ENCODE assay signal across 15 cellular contexts in genomic region chr2:219829968-219830738, GRCh38.
DNase-seq lines count a peak whose midpoint lies in the region; TF ChIP-seq lines count a peak whose summit lies in the region.
"Had no signal": no experiment of that assay in that cellular context is flagged by ENCODE, and none has a peak within 500 bp of the region (broad histone marks: within the 10 kb centered on the region; RNA-seq: fewer than 3 reads in every experiment).

No MANE protein-coding gene starts in this region.

- H3K4me2 ChIP-seq in BLaER1 treated with 17β-estradiol and CSF1 and Interleukin-3, amounts not matched to agents 10 nM and 100 nM, result peak overlapping the region in 7 of 11 experiments; percentile 8 to 52 (median 45); a peak in 11 of 22 replicates

- no peak overlapping the region for H3K9ac ChIP-seq in BLaER1 treated with 17β-estradiol and CSF1 and Interleukin-3, amounts not matched to agents 10 nM and 100 nM
- H3K9ac ChIP-seq in endodermal cell (ENCODE audit: extremely low read depth, low read length, poor library complexity, severe bottlenecking), result no peak overlapping the region

- no peaks in the 10 kb centered on the region for H3K9me3 Mint-ChIP-seq in HFFc6
- no peaks in the 10 kb centered on the region for H3K9me3 Mint-ChIP-seq in endodermal cell
- no peaks in the 10 kb centered on the region for H3K9me3 Mint-ChIP-seq in osteocyte (ENCODE audit: unreplicated experiment)
- H3K9me3 Mint-ChIP-seq: CD8-positive, alpha-beta T cell had no signal

- TF ChIP-seq CTCF in HFFc6 (IDR thresholded peaks at IDR 0.05), result no peak
- TF ChIP-seq CTCF in endodermal cell (conservative IDR thresholded peaks at IDR 0.05), result no peak
- no peak for TF ChIP-seq CTCF in osteocyte (IDR thresholded peaks at IDR 0.05)

- H3K4me1 Mint-ChIP-seq in HFFc6 (ENCODE audit: low read depth) (no peaks in the 10 kb centered on the region), endodermal cell (peaks cover 4% of the 10 kb centered on the region), osteocyte (ENCODE audit: unreplicated experiment) (no peaks in the 10 kb centered on the region)
- H3K4me1 Mint-ChIP-seq: B cell, CD14-positive monocyte had no signal

- WGBS in endodermal cell (ENCODE audit: insufficient coverage in 1 of 2, insufficient read length in 1 of 2), 2 experiments, result 92 to 94% methylated on average over 11 to 13 of the region's 13 CpGs

- H3K36me3 ChIP-seq in BLaER1 treated with 17β-estradiol and CSF1 and Interleukin-3, amounts not matched to agents 10 nM and 100 nM, result no peaks in the 10 kb centered on the region
- no peaks in the 10 kb centered on the region for H3K36me3 ChIP-seq in endodermal cell (ENCODE audit: control insufficient read depth, insufficient read depth, low read length)

- no peak for DNase-seq in HFFc6
- peak; percentile 17 for DNase-seq in endodermal cell
- peak; percentile 51 for DNase-seq in osteocyte (ENCODE audit: extremely low spot score, unreplicated experiment)
- DNase-seq in H4 (ENCODE audit: low spot score), result no peak
- DNase-seq in KG1 (lab: John Stamatoyannopoulos, UW), result no peak
- DNase-seq in SHP77 treated with DMSO at 0.1 percent for 48 hours (lab: John Stamatoyannopoulos, UW), result no peak
- DNase-seq: CD8-positive, alpha-beta T cell; COR-L47; DMS153; DMS79 treated with DMSO at 0.1 percent for 48 hours; EL; H7 had no signal

- no peaks in the 10 kb centered on the region for H4K20me1 ChIP-seq in BLaER1 treated with 17β-estradiol and CSF1 and Interleukin-3, amounts not matched to agents 10 nM and 100 nM

- H3K36me3 Mint-ChIP-seq in HFFc6 (ENCODE audit: low read depth), result no peaks in the 10 kb centered on the region
- H3K36me3 Mint-ChIP-seq in endodermal cell (ENCODE audit: low read depth), result no peaks in the 10 kb centered on the region
- H3K36me3 Mint-ChIP-seq in osteocyte (ENCODE audit: unreplicated experiment), result no peaks in the 10 kb centered on the region
- H3K36me3 Mint-ChIP-seq: CD14-positive monocyte; CD8-positive, alpha-beta T cell had no signal

- H3K27ac Mint-ChIP-seq in HFFc6 (no peak overlapping the region), endodermal cell (no peak overlapping the region), osteocyte (ENCODE audit: unreplicated experiment) (no peak overlapping the region)
- H3K27ac Mint-ChIP-seq: B cell; CD8-positive, alpha-beta T cell had no signal

- H3K4me3 ChIP-seq in BLaER1 treated with 17β-estradiol and CSF1 and Interleukin-3, amounts not matched to agents 10 nM and 100 nM, result no peak overlapping the region
- no peak overlapping the region for H3K4me3 ChIP-seq in endodermal cell (ENCODE audit: low read length)

- no peaks in the 10 kb centered on the region for H3K27me3 ChIP-seq in BLaER1 treated with 17β-estradiol and CSF1 and Interleukin-3, amounts not matched to agents 10 nM and 100 nM
- no peaks in the 10 kb centered on the region for H3K27me3 ChIP-seq in endodermal cell (ENCODE audit: control insufficient read depth, insufficient read depth, low read length, poor library complexity, severe bottlenecking)

- no peak overlapping the region for H3K27ac ChIP-seq in BLaER1 treated with 17β-estradiol and CSF1 and Interleukin-3, amounts not matched to agents 10 nM and 100 nM
- H3K27ac ChIP-seq in endodermal cell (ENCODE audit: low read depth, low read length), result no peak overlapping the region

- no peaks in the 10 kb centered on the region for H3K9me3 ChIP-seq in BLaER1 treated with 17β-estradiol and CSF1 and Interleukin-3, amounts not matched to agents 10 nM and 100 nM (replicated peaks in 1 of 11)
- no peaks in the 10 kb centered on the region for H3K9me3 ChIP-seq in endodermal cell (ENCODE audit: control insufficient read depth, low read length)

- H3K4me3 Mint-ChIP-seq in HFFc6 (peak overlapping the region; percentile 58; the same call in 1 of the 2 replicates), endodermal cell (no peak overlapping the region), osteocyte (ENCODE audit: unreplicated experiment) (no peak overlapping the region)
- H3K4me3 Mint-ChIP-seq: B cell; CD14-positive monocyte; CD8-positive, alpha-beta T cell had no signal

- peaks cover 0 to 14% (median 8%) of the 10 kb centered on the region in 10 experiments; a peak in 12 of 20 replicates for H3K4me1 ChIP-seq in BLaER1 treated with 17β-estradiol and CSF1 and Interleukin-3, amounts not matched to agents 10 nM and 100 nM
- H3K4me1 ChIP-seq in endodermal cell (ENCODE audit: control insufficient read depth, insufficient read depth, low read length), result no peaks in the 10 kb centered on the region

- H3K27me3 Mint-ChIP-seq in HFFc6 (ENCODE audit: insufficient read depth) (peaks cover 12% of the 10 kb centered on the region), endodermal cell (ENCODE audit: insufficient read depth) (no peaks in the 10 kb centered on the region), osteocyte (ENCODE audit: unreplicated experiment) (peaks cover 5% of the 10 kb centered on the region)
- H3K27me3 Mint-ChIP-seq: B cell had no signal

Comparison
In these comparisons a context has a peak if more than half of its experiments do, and no peak if none do; other contexts are left out.
1. DNase-seq: peak in endodermal cell (single experiment) and osteocyte (single experiment); none in HFFc6 (single experiment), H4 (single experiment), KG1 (single experiment) and SHP77 treated with DMSO at 0.1 percent for 48 hours (single experiment).